In genomic region chr6:137403855-137404254, GRCh38 we compare ENCODE assay signal across 14 cellular contexts.
"Had no signal": no experiment of that assay in that cellular context is flagged by ENCODE, and none has a peak within 500 bp of the region (broad histone marks: within the 10 kb centered on the region; RNA-seq: fewer than 3 reads in every experiment).

No MANE protein-coding gene starts in this region.

- H3K4me3 ChIP-seq: dorsolateral prefrontal cortex, gastrocnemius medialis, heart left ventricle, suprapubic skin had no signal

- DNase-seq: activated CD4-positive, alpha-beta T cell treated with anti-CD3 and anti-CD28 coated beads for 48 hours; activated CD8-positive, alpha-beta T cell treated with anti-CD3 and anti-CD28 coated beads for 36 hours; activated gamma-delta T cell; activated T-cell treated with anti-CD3 and anti-CD28 coated beads, Interleukin-2, amount 50 U/mL, for 72 hours; amniotic stem cell; dorsolateral prefrontal cortex; endodermal cell; gastrocnemius medialis; heart left ventricle; midbrain; stimulated activated naive CD8-positive, alpha-beta T cell treated with anti-CD3 and anti-CD28 coated beads, Interleukin-15, Interleukin-2, amounts not matched to agents 100 U/mL and 50 U/mL, for 24 hours had no signal

- H3K4me1 ChIP-seq: gastrocnemius medialis, heart left ventricle, suprapubic skin had no signal

- H3K9me3 ChIP-seq: gastrocnemius medialis, suprapubic skin had no signal

- H3K27ac ChIP-seq: dorsolateral prefrontal cortex, gastrocnemius medialis, heart left ventricle, suprapubic skin had no signal

- ATAC-seq: activated CD8-positive, alpha-beta T cell treated with anti-CD3 and anti-CD28 coated beads for 36 hours; activated T-cell treated with anti-CD3 and anti-CD28 coated beads, Interleukin-2, amount 50 U/mL, for 72 hours; gastrocnemius medialis; heart left ventricle; sciatic nerve; stimulated activated naive CD8-positive, alpha-beta T cell treated with anti-CD3 and anti-CD28 coated beads, Interleukin-15, Interleukin-2, amounts not matched to agents 100 U/mL and 50 U/mL, for 24 hours; WTC11 had no signal

- H3K27me3 ChIP-seq: dorsolateral prefrontal cortex, gastrocnemius medialis, heart left ventricle, suprapubic skin had no signal

- H3K36me3 ChIP-seq: gastrocnemius medialis, heart left ventricle, suprapubic skin had no signal
